21 cellular contexts compared by ENCODE assay signal in genomic region chr22:30429887-30430286, GRCh38. TPM values are rescaled to one million over a fixed set of nuclear protein-coding genes. Genes with fewer than 3 reads are reported as not detected.
"Had no signal": no experiment of that assay in that cellular context is flagged by ENCODE, and none has a peak within 500 bp of the region (broad histone marks: within the 10 kb centered on the region; RNA-seq: fewer than 3 reads in every experiment).

No MANE protein-coding gene starts in this region.

- H3K27ac ChIP-seq: cardiac muscle cell, lower lobe of right lung, ovary, psoas muscle, tibial artery, WERI-Rb-1 had no signal

- H3K4me3 Mint-ChIP-seq: activated naive CD4-positive, alpha-beta T cell treated with anti-CD3 and anti-CD28 coated beads, Interleukin-2, amount 50 U/mL, for 24 hours; T-helper 1 cell treated with Interleukin-12 subunit alpha and Interleukin-12 subunit beta and Interleukin-4 antibody, amounts not matched to agents 30 μg/mL and 1 μg/mL, for 36 hours had no signal

- H3K4me3 ChIP-seq: cardiac muscle cell, lower lobe of right lung, ovary, psoas muscle, tibial artery had no signal

- H3K27me3 ChIP-seq: cardiac muscle cell, ovary, tibial artery had no signal

- H3K36me3 ChIP-seq: lower lobe of right lung, ovary, tibial artery had no signal

- H3K27me3 Mint-ChIP-seq: activated naive CD4-positive, alpha-beta T cell treated with anti-CD3 and anti-CD28 coated beads, Interleukin-2, amount 50 U/mL, for 24 hours had no signal

- ATAC-seq: left colon, lower lobe of right lung, psoas muscle, right cardiac atrium had no signal

- H3K9me3 ChIP-seq: lower lobe of right lung, ovary, psoas muscle, tibial artery had no signal

- DNase-seq: activated CD4-positive, alpha-beta T cell treated with anti-CD3 and anti-CD28 coated beads, Interleukin-2, amount 50 U/mL, for 4 hours; activated gamma-delta T cell; erythroblast; foreskin melanocyte; glutamatergic neuron; hippocampal formation; left colon; lower lobe of right lung; ovary; psoas muscle; right cardiac atrium; stimulated activated CD4-positive, alpha-beta T cell treated with anti-CD3 and anti-CD28 coated beads, Interleukin-2, amount 100 ng/mL, for 24 hours; stimulated activated naive CD4-positive, alpha-beta T cell treated with Interleukin-2 at 50 U/mL for 16 hours; substantia nigra; tibial artery; WERI-Rb-1 had no signal

- H3K27ac Mint-ChIP-seq: activated naive CD4-positive, alpha-beta T cell treated with anti-CD3 and anti-CD28 coated beads, Interleukin-2, amount 50 U/mL, for 24 hours; T-helper 1 cell treated with Interleukin-12 subunit alpha and Interleukin-12 subunit beta and Interleukin-4 antibody, amounts not matched to agents 30 μg/mL and 1 μg/mL, for 36 hours had no signal

- H3K9me3 Mint-ChIP-seq: activated naive CD4-positive, alpha-beta T cell treated with anti-CD3 and anti-CD28 coated beads, Interleukin-2, amount 50 U/mL, for 24 hours; T-helper 1 cell treated with Interleukin-12 subunit alpha and Interleukin-12 subunit beta and Interleukin-4 antibody, amounts not matched to agents 30 μg/mL and 1 μg/mL, for 36 hours had no signal

RNA-seq across cellular contexts. Expression of gene SEC14L3, which starts 41.9 kb away (rescaled TPM):
- total RNA-seq: cardiac muscle cell, dermis microvascular lymphatic vessel endothelial cell, left colon, ovary, psoas muscle, right cardiac atrium, skeletal muscle tissue had no signal
- polyA plus RNA-seq: cardiac muscle cell, ovary, right cardiac atrium had no signal
